9 cellular contexts compared by ENCODE assay signal in the genomic region with DNA sequence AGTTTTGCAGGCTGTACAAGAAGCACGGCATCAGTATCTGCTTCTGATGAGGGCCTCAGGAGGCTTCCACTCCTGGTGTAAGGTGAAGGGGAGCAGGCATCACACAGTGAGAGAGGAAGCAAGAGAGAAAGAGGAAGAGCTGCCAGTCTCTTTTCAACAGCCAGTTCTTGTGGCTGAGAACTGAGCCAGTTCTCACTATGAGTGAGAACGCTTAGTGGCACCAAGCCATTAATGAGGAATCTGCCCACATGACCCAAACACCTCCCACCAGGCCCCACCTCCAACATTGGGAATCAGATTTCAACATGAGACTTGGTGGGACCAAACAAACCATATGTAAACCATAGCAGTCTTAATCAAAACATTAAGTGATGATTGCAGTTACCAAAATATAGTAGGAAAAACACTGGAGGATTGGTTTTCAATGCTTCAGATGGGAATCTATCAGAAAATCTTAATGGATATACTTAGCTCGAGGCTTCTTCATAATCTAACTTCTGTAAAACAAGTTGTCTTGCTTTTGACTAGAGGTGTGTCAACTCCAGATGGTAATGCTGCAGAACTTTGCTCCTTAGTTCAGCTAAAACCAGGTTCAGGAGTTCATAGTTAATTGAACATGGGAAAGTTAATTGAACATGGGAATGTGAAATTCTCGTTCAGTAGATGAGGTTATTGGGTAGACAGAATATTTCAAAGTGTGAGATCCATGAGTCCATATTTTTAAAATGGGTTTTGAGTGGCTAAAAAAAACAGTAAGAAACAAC. TPM values are rescaled to one million over a fixed set of nuclear protein-coding genes. Genes with fewer than 3 reads are reported as not detected.
DNase-seq lines count a peak whose midpoint lies in the region; ATAC-seq and TF ChIP-seq lines count a peak whose summit lies in the region.
"Had no signal": no experiment of that assay in that cellular context is flagged by ENCODE, and none has a peak within 500 bp of the region (broad histone marks: within the 10 kb centered on the region; RNA-seq: fewer than 3 reads in every experiment).

No MANE protein-coding gene starts in this region.

- intact Hi-C loops in dorsolateral prefrontal cortex (cut with DNase I), result no loop called here

- H3K9me3 ChIP-seq in CD4-positive, CD25-positive, alpha-beta regulatory T cell (ENCODE audit: control insufficient read depth in 2 of 2, low read length in 2 of 2), result no peaks in the 10 kb centered on the region

- H3K27me3 ChIP-seq in CD4-positive, CD25-positive, alpha-beta regulatory T cell (ENCODE audit: control insufficient read depth, insufficient read depth, low read length), result no peaks in the 10 kb centered on the region
- H3K27me3 ChIP-seq in dorsolateral prefrontal cortex, result no peaks in the 10 kb centered on the region

- no peaks in the 10 kb centered on the region for H3K27me3 Mint-ChIP-seq in CD4-positive, CD25-positive, alpha-beta regulatory T cell
- peaks cover 2% of the 10 kb centered on the region for H3K27me3 Mint-ChIP-seq in glutamatergic neuron (ENCODE audit: unreplicated experiment)

- no peak for ATAC-seq in CD4-positive, CD25-positive, alpha-beta regulatory T cell (ENCODE audit: low read depth in 2 of 2)
- ATAC-seq in GM21367 (IDR thresholded peaks at IDR 0.05; ENCODE audit: unreplicated experiment) (peak; percentile 77), HG03432 (IDR thresholded peaks at IDR 0.05; ENCODE audit: unreplicated experiment) (peak; percentile 87)

- no peak overlapping the region for H3K4me3 ChIP-seq in CD4-positive, CD25-positive, alpha-beta regulatory T cell (ENCODE audit: low read depth, low read length)
- H3K4me3 ChIP-seq in dorsolateral prefrontal cortex, result peak overlapping the region in 5 of 59 donors; percentile 9 to 41 (median 18)

- DNase-seq in CD4-positive, CD25-positive, alpha-beta regulatory T cell, result no peak
- DNase-seq in dorsolateral prefrontal cortex (no peak), cerebellar cortex (ENCODE audit: low spot score) (no peak), glutamatergic neuron (no peak), NCI-H128 (lab: John Stamatoyannopoulos, UW; ENCODE audit: unreplicated experiment) (no peak), NCI-H2029 treated with DMSO at 0.1 percent for 48 hours (lab: John Stamatoyannopoulos, UW) (no peak)
- DNase-seq: IMR-90 had no signal

- peaks cover 34 to 82% (median 65%) of the 10 kb centered on the region in 4 donors for H3K4me1 Mint-ChIP-seq in CD4-positive, CD25-positive, alpha-beta regulatory T cell
- peaks cover 3% of the 10 kb centered on the region for H3K4me1 Mint-ChIP-seq in glutamatergic neuron (ENCODE audit: low read depth, unreplicated experiment)

- peaks cover 3% of the 10 kb centered on the region for H3K36me3 Mint-ChIP-seq in CD4-positive, CD25-positive, alpha-beta regulatory T cell
- H3K36me3 Mint-ChIP-seq in glutamatergic neuron (ENCODE audit: unreplicated experiment), result no peaks in the 10 kb centered on the region

- peak overlapping the region in 1 of 4 donors; percentile 1 for H3K4me3 Mint-ChIP-seq in CD4-positive, CD25-positive, alpha-beta regulatory T cell
- no peak overlapping the region for H3K4me3 Mint-ChIP-seq in glutamatergic neuron (ENCODE audit: unreplicated experiment)

- H3K27ac ChIP-seq in CD4-positive, CD25-positive, alpha-beta regulatory T cell (ENCODE audit: insufficient read depth, low read length, poor library complexity, severe bottlenecking), result no peak overlapping the region
- peak overlapping the region in 57 of 59 donors; percentile 7 to 92 (median 77) for H3K27ac ChIP-seq in dorsolateral prefrontal cortex

- H3K36me3 ChIP-seq in CD4-positive, CD25-positive, alpha-beta regulatory T cell (ENCODE audit: control insufficient read depth, insufficient read depth, low read length), result no peaks in the 10 kb centered on the region

- peaks cover 2% of the 10 kb centered on the region for H3K4me1 ChIP-seq in CD4-positive, CD25-positive, alpha-beta regulatory T cell (ENCODE audit: control insufficient read depth, insufficient read depth, low read length, poor library complexity, severe bottlenecking)

- H3K9me3 Mint-ChIP-seq in CD4-positive, CD25-positive, alpha-beta regulatory T cell, result no peaks in the 10 kb centered on the region
- H3K9me3 Mint-ChIP-seq in glutamatergic neuron (ENCODE audit: unreplicated experiment), result no peaks in the 10 kb centered on the region

- peak overlapping the region in 2 of 3 donors; percentile 16 to 55 for H3K27ac Mint-ChIP-seq in CD4-positive, CD25-positive, alpha-beta regulatory T cell
- H3K27ac Mint-ChIP-seq in glutamatergic neuron (ENCODE audit: unreplicated experiment), result no peak overlapping the region

- TF ChIP-seq CTCF in dorsolateral prefrontal cortex (IDR thresholded peaks at IDR 0.05 in 54 of 56, conservative IDR thresholded peaks at IDR 0.05 in 2 of 56; ENCODE audit: low read depth in 1 of 56, partially characterized antibody in 56 of 56) (no peak), glutamatergic neuron (IDR thresholded peaks at IDR 0.05; ENCODE audit: partially characterized antibody, unreplicated experiment) (no peak)

RNA-seq across cellular contexts. Expression of a gene that starts 12.2 kb away (rescaled TPM):
- 41.0 TPM for total RNA-seq in CD4-positive, CD25-positive, alpha-beta regulatory T cell
- polyA plus RNA-seq in CD4-positive, CD25-positive, alpha-beta regulatory T cell, result 10 to 100 TPM in 1 of 4 donors, 1 to 10 TPM in 3; 7.8 to 11.4 (median 9.5) TPM
- total RNA-seq in dorsolateral prefrontal cortex (100 to 1,000 TPM in 43 of 120 experiments, 10 to 100 TPM in 77; 42.5 to 163 (median 94.1) TPM), glutamatergic neuron (ENCODE audit: unreplicated experiment) (74.4 TPM)

Comparison
In these comparisons a context has a peak if more than half of its experiments do, and no peak if none do; other contexts are left out.
1. ATAC-seq: peak in GM21367 (single experiment) and HG03432 (single experiment); none in CD4-positive, CD25-positive, alpha-beta regulatory T cell (0 of 2).